24 cellular contexts compared by ENCODE assay signal in genomic region chr1:162010175-162010506, GRCh38. TPM values are rescaled to one million over a fixed set of nuclear protein-coding genes. Genes with fewer than 3 reads are reported as not detected.
"Had no signal": no experiment of that assay in that cellular context is flagged by ENCODE, and none has a peak within 500 bp of the region (broad histone marks: within the 10 kb centered on the region; RNA-seq: fewer than 3 reads in every experiment).

No MANE protein-coding gene starts in this region.

- H3K4me1 Mint-ChIP-seq: activated B cell treated with CpG ODN at 0.5 μM for 24 hours; central memory CD8-positive, alpha-beta T cell; memory B cell had no signal

- H3K36me3 Mint-ChIP-seq: memory B cell had no signal

- H3K4me3 Mint-ChIP-seq: activated B cell treated with CpG ODN at 0.5 μM for 24 hours; activated naive CD8-positive, alpha-beta T cell; activated T-cell treated with anti-CD3 and anti-CD28 coated beads, Interleukin-2, amount 50 U/mL, for 4 hours; central memory CD8-positive, alpha-beta T cell; effector memory CD8-positive, alpha-beta T cell; memory B cell; nephron progenitor cell had no signal

- H3K27me3 ChIP-seq: adrenal gland, sigmoid colon, upper lobe of right lung had no signal

- H3K4me3 ChIP-seq: adrenal gland, dorsolateral prefrontal cortex, sigmoid colon, thoracic aorta, upper lobe of right lung had no signal

- H3K27ac Mint-ChIP-seq: activated B cell treated with CpG ODN at 0.5 μM for 24 hours; activated naive CD8-positive, alpha-beta T cell; activated T-helper 2 cell treated with anti-CD3 and anti-CD28 coated beads, Interferon-gamma antibody, Interleukin-2, Interleukin-4, amounts not matched to agents 10 μg/mL and 5 μg/mL and 100 μg/mL, durations not matched to agents 14 hours and 24 hours and 36 hours; effector memory CD8-positive, alpha-beta T cell; memory B cell; nephron progenitor cell had no signal

- H3K9me3 Mint-ChIP-seq: activated T-cell treated with anti-CD3 and anti-CD28 coated beads, Interleukin-2, amount 50 U/mL, for 4 hours; central memory CD8-positive, alpha-beta T cell had no signal

- H3K9me3 ChIP-seq: adrenal gland, sigmoid colon, thoracic aorta, upper lobe of right lung had no signal

- H3K36me3 ChIP-seq: adrenal gland, upper lobe of right lung had no signal

- DNase-seq: activated B cell treated with CpG ODN at 0.5 μM for 24 hours; activated CD4-positive, alpha-beta T cell treated with anti-CD3 and anti-CD28 coated beads for 4 hours; activated CD4-positive, alpha-beta T cell treated with anti-CD3 and anti-CD28 coated beads, Interleukin-2, amount 50 U/mL, for 48 hours; activated CD8-positive, alpha-beta memory T cell treated with anti-CD3 and anti-CD28 coated beads, Interleukin-2, amount 50 U/mL, for 48 hours; activated naive CD4-positive, alpha-beta T cell; activated T-cell treated with anti-CD3 and anti-CD28 coated beads, Interleukin-2, amount 50 U/mL, for 4 hours; adrenal gland; dorsolateral prefrontal cortex; effector memory CD8-positive, alpha-beta T cell; foreskin melanocyte; nephron progenitor cell; posterior cingulate gyrus; sigmoid colon; stimulated activated CD4-positive, alpha-beta T cell treated with anti-CD3 and anti-CD28 coated beads, Interleukin-2, amount 100 ng/mL, for 48 hours; stimulated activated naive CD4-positive, alpha-beta T cell; T-helper 1 cell; upper lobe of right lung had no signal

- H3K27me3 Mint-ChIP-seq: activated naive CD8-positive, alpha-beta T cell had no signal

- H3K27ac ChIP-seq: adrenal gland, upper lobe of right lung had no signal

- ATAC-seq: activated T-cell treated with anti-CD3 and anti-CD28 coated beads, Interleukin-2, amount 50 U/mL, for 4 hours; effector memory CD8-positive, alpha-beta T cell; esophagus mucosa had no signal

RNA-seq across cellular contexts. Expression of gene OLFML2B, which starts 13.5 kb away (rescaled TPM):
- total RNA-seq: activated B cell treated with CpG ODN at 0.5 μM for 24 hours; activated CD8-positive, alpha-beta memory T cell treated with anti-CD3 and anti-CD28 coated beads for 36 hours; activated T-helper 2 cell treated with anti-CD3 and anti-CD28 coated beads, Interferon-gamma antibody, Interleukin-2, Interleukin-4, amounts not matched to agents 10 μg/mL and 5 μg/mL and 100 μg/mL, durations not matched to agents 14 hours and 24 hours and 36 hours had no signal

RNA-seq across cellular contexts. Expression of gene NOS1AP, which starts 59.4 kb away (rescaled TPM):
- total RNA-seq: activated B cell treated with CpG ODN at 0.5 μM for 24 hours; activated T-helper 2 cell treated with anti-CD3 and anti-CD28 coated beads, Interferon-gamma antibody, Interleukin-2, Interleukin-4, amounts not matched to agents 10 μg/mL and 5 μg/mL and 100 μg/mL, durations not matched to agents 14 hours and 24 hours and 36 hours had no signal
